Comparison of ENCODE assay signal across 22 cellular contexts in genomic region chr1:189706594-189706993, GRCh38.
"Had no signal": no experiment of that assay in that cellular context is flagged by ENCODE, and none has a peak within 500 bp of the region (broad histone marks: within the 10 kb centered on the region; RNA-seq: fewer than 3 reads in every experiment).

No MANE protein-coding gene starts in this region.

- ATAC-seq: mucosa of descending colon; naive thymus-derived CD4-positive, alpha-beta T cell; pancreas; right cardiac atrium; stimulated activated effector memory CD8-positive, alpha-beta T cell treated with anti-CD3 and anti-CD28 coated beads, Interleukin-12 subunit alpha, Interleukin-12 subunit beta, amount 100 ng/mL, for 72 hours; upper lobe of right lung had no signal

- H3K36me3 Mint-ChIP-seq: naive thymus-derived CD4-positive, alpha-beta T cell; stimulated activated effector memory CD8-positive, alpha-beta T cell treated with anti-CD3 and anti-CD28 coated beads, Interleukin-12 subunit alpha, Interleukin-12 subunit beta, amount 100 ng/mL, for 72 hours had no signal

- H3K9me3 Mint-ChIP-seq: nephron, neural crest cell had no signal

- H3K4me1 Mint-ChIP-seq: naive thymus-derived CD4-positive, alpha-beta T cell; nephron; neural crest cell; stimulated activated effector memory CD8-positive, alpha-beta T cell treated with anti-CD3 and anti-CD28 coated beads, Interleukin-12 subunit alpha, Interleukin-12 subunit beta, amount 100 ng/mL, for 72 hours had no signal

- H3K4me3 Mint-ChIP-seq: naive thymus-derived CD4-positive, alpha-beta T cell; nephron; neural crest cell; stimulated activated effector memory CD8-positive, alpha-beta T cell treated with anti-CD3 and anti-CD28 coated beads, Interleukin-12 subunit alpha, Interleukin-12 subunit beta, amount 100 ng/mL, for 72 hours; stimulated activated naive CD8-positive, alpha-beta T cell treated with anti-CD3 and anti-CD28 coated beads, Interleukin-15, Interleukin-2, amounts not matched to agents 100 ng/mL and 50 ng/mL, for 24 hours had no signal

- H3K27ac Mint-ChIP-seq: naive thymus-derived CD4-positive, alpha-beta T cell; nephron; stimulated activated effector memory CD8-positive, alpha-beta T cell treated with anti-CD3 and anti-CD28 coated beads, Interleukin-12 subunit alpha, Interleukin-12 subunit beta, amount 100 ng/mL, for 72 hours; stimulated activated naive CD8-positive, alpha-beta T cell treated with anti-CD3 and anti-CD28 coated beads, Interleukin-15, Interleukin-2, amounts not matched to agents 100 ng/mL and 50 ng/mL, for 24 hours had no signal

- DNase-seq: islet precursor cell; left ventricle myocardium inferior; midbrain; mucosa of descending colon; naive thymus-derived CD4-positive, alpha-beta T cell; nucleus accumbens; pancreas; posterior cingulate gyrus; retina; right cardiac atrium; sigmoid colon; small intestine; spleen; stimulated activated CD4-positive, alpha-beta T cell treated with anti-CD3 and anti-CD28 coated beads, Interleukin-4, amount 100 ng/mL, for 24 hours; stimulated activated naive CD4-positive, alpha-beta T cell; tibial artery; trophoblast cell; upper lobe of right lung had no signal

- H3K27me3 Mint-ChIP-seq: naive thymus-derived CD4-positive, alpha-beta T cell; stimulated activated naive CD8-positive, alpha-beta T cell treated with anti-CD3 and anti-CD28 coated beads, Interleukin-15, Interleukin-2, amounts not matched to agents 100 ng/mL and 50 ng/mL, for 24 hours had no signal
